In the genomic region with DNA sequence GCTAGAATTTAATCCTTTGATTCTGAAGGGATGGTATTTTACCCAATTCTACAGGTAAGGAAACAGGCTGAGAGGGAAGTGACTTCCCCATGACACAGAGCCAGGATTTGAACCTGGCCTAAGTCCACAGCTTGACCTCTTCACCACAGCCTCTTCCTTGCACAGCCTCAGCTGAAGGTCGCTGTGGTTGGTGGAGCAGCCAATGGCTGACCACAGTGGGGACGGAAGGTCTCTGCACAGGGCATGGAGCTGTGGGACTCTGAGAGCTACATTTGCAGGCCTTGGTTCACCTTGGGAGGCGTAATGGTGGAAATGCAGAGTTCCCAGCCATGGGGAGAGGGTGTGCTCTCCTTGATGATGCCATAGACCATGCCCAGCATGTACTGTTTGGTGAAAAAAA, we compare ENCODE assay signal across 2 cellular contexts.
TF ChIP-seq lines count a peak whose summit lies in the region.

No MANE protein-coding gene starts in this region.

TF ChIP-seq in HCT116, 20 proteins besides CTCF, POLR2A, EP300 and RAD21:
- no peak for TF ChIP-seq SIN3A (IDR thresholded peaks at IDR 0.05; ENCODE audit: low read depth)
- TF ChIP-seq, protein P1, sequence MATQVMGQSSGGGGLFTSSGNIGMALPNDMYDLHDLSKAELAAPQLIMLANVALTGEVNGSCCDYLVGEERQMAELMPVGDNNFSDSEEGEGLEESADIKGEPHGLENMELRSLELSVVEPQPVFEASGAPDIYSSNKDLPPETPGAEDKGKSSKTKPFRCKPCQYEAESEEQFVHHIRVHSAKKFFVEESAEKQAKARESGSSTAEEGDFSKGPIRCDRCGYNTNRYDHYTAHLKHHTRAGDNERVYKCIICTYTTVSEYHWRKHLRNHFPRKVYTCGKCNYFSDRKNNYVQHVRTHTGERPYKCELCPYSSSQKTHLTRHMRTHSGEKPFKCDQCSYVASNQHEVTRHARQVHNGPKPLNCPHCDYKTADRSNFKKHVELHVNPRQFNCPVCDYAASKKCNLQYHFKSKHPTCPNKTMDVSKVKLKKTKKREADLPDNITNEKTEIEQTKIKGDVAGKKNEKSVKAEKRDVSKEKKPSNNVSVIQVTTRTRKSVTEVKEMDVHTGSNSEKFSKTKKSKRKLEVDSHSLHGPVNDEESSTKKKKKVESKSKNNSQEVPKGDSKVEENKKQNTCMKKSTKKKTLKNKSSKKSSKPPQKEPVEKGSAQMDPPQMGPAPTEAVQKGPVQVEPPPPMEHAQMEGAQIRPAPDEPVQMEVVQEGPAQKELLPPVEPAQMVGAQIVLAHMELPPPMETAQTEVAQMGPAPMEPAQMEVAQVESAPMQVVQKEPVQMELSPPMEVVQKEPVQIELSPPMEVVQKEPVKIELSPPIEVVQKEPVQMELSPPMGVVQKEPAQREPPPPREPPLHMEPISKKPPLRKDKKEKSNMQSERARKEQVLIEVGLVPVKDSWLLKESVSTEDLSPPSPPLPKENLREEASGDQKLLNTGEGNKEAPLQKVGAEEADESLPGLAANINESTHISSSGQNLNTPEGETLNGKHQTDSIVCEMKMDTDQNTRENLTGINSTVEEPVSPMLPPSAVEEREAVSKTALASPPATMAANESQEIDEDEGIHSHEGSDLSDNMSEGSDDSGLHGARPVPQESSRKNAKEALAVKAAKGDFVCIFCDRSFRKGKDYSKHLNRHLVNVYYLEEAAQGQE (IDR thresholded peaks at IDR 0.05; ENCODE audit: low read depth), result no peak
- TF ChIP-seq, protein P2, sequence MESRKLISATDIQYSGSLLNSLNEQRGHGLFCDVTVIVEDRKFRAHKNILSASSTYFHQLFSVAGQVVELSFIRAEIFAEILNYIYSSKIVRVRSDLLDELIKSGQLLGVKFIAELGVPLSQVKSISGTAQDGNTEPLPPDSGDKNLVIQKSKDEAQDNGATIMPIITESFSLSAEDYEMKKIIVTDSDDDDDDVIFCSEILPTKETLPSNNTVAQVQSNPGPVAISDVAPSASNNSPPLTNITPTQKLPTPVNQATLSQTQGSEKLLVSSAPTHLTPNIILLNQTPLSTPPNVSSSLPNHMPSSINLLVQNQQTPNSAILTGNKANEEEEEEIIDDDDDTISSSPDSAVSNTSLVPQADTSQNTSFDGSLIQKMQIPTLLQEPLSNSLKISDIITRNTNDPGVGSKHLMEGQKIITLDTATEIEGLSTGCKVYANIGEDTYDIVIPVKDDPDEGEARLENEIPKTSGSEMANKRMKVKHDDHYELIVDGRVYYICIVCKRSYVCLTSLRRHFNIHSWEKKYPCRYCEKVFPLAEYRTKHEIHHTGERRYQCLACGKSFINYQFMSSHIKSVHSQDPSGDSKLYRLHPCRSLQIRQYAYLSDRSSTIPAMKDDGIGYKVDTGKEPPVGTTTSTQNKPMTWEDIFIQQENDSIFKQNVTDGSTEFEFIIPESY (IDR thresholded peaks at IDR 0.05; ENCODE audit: extremely low read depth, insufficient replicate concordance, low read length), result no peak
- no peak for TF ChIP-seq EGR1 (IDR thresholded peaks at IDR 0.05; ENCODE audit: low read depth)
- TF ChIP-seq, protein P3, sequence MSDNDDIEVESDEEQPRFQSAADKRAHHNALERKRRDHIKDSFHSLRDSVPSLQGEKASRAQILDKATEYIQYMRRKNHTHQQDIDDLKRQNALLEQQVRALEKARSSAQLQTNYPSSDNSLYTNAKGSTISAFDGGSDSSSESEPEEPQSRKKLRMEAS (IDR thresholded peaks at IDR 0.05), result no peak
- no peak for TF ChIP-seq CEBPB (IDR thresholded peaks at IDR 0.05; ENCODE audit: low read depth)
- no peak for TF ChIP-seq ELF1 (IDR thresholded peaks at IDR 0.05; ENCODE audit: borderline replicate concordance, low read depth)
- no peak for TF ChIP-seq ZNF274 (IDR thresholded peaks at IDR 0.05; ENCODE audit: low read depth, low read length)
- TF ChIP-seq ZFX (IDR thresholded peaks at IDR 0.05), result no peak
- TF ChIP-seq FOSL1 (IDR thresholded peaks at IDR 0.05; ENCODE audit: low read depth), result no peak
- TF ChIP-seq EZH2phosphoT487 (IDR thresholded peaks at IDR 0.05; ENCODE audit: borderline replicate concordance), result no peak
- no peak for TF ChIP-seq POLR2AphosphoS5 (IDR thresholded peaks at IDR 0.05; ENCODE audit: low read depth, low read length)
- no peak for TF ChIP-seq TCF7L2 (IDR thresholded peaks at IDR 0.05; ENCODE audit: borderline replicate concordance, extremely low read depth, insufficient read depth, insufficient read length)
- TF ChIP-seq JUND (IDR thresholded peaks at IDR 0.05), result no peak
- TF ChIP-seq SRF (IDR thresholded peaks at IDR 0.05; ENCODE audit: low read depth), result no peak
- TF ChIP-seq YY1 (IDR thresholded peaks at IDR 0.05; ENCODE audit: extremely low read depth, insufficient replicate concordance, low read depth, low read length), result no peak
- TF ChIP-seq CBX3 (IDR thresholded peaks at IDR 0.05; ENCODE audit: low read depth), result no peak
- TF ChIP-seq, protein P4, sequence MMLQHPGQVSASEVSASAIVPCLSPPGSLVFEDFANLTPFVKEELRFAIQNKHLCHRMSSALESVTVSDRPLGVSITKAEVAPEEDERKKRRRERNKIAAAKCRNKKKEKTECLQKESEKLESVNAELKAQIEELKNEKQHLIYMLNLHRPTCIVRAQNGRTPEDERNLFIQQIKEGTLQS (IDR thresholded peaks at IDR 0.05), result no peak

TF ChIP-seq in H1, 55 proteins besides CTCF, POLR2A, EP300 and RAD21:
- TF ChIP-seq RXRA (IDR thresholded peaks at IDR 0.05; ENCODE audit: insufficient read depth, low read depth, low read length), result no peak
- TF ChIP-seq, protein P5, sequence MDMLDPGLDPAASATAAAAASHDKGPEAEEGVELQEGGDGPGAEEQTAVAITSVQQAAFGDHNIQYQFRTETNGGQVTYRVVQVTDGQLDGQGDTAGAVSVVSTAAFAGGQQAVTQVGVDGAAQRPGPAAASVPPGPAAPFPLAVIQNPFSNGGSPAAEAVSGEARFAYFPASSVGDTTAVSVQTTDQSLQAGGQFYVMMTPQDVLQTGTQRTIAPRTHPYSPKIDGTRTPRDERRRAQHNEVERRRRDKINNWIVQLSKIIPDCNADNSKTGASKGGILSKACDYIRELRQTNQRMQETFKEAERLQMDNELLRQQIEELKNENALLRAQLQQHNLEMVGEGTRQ (IDR thresholded peaks at IDR 0.05; ENCODE audit: low read length), result no peak
- TF ChIP-seq HDAC2 (IDR thresholded peaks at IDR 0.05; ENCODE audit: borderline replicate concordance in 1 of 2, low read depth in 2 of 2, low read length in 2 of 2), result no peak
- no peak for TF ChIP-seq CBX5 (IDR thresholded peaks at IDR 0.05; ENCODE audit: low read depth, low read length)
- TF ChIP-seq NANOG (IDR thresholded peaks at IDR 0.05; ENCODE audit: insufficient read depth, low read depth, low read length, poor library complexity, severe bottlenecking), result no peak
- TF ChIP-seq HDAC6 (IDR thresholded peaks at IDR 0.05; ENCODE audit: low read depth, low read length), result no peak
- TF ChIP-seq, protein P3 (IDR thresholded peaks at IDR 0.05), result no peak
- no peak for TF ChIP-seq BRCA1 (IDR thresholded peaks at IDR 0.05; ENCODE audit: low read depth, low read length)
- TF ChIP-seq BACH1 (IDR thresholded peaks at IDR 0.05; ENCODE audit: low read length), result no peak
- TF ChIP-seq, protein P6, sequence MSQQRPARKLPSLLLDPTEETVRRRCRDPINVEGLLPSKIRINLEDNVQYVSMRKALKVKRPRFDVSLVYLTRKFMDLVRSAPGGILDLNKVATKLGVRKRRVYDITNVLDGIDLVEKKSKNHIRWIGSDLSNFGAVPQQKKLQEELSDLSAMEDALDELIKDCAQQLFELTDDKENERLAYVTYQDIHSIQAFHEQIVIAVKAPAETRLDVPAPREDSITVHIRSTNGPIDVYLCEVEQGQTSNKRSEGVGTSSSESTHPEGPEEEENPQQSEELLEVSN (IDR thresholded peaks at IDR 0.05), result no peak
- no peak for TF ChIP-seq SP2 (IDR thresholded peaks at IDR 0.05; ENCODE audit: low read length)
- TF ChIP-seq SIRT6 (IDR thresholded peaks at IDR 0.05; ENCODE audit: low read length), result no peak
- TF ChIP-seq KDM4A (IDR thresholded peaks at IDR 0.05; ENCODE audit: low read depth, low read length, severe bottlenecking), result no peak
- TF ChIP-seq CREB1 (IDR thresholded peaks at IDR 0.05), result no peak
- TF ChIP-seq, protein P4 (IDR thresholded peaks at IDR 0.05; ENCODE audit: insufficient read depth, low read depth, low read length), result no peak
- TF ChIP-seq TAF7 (optimal IDR thresholded peaks at IDR 0.05; ENCODE audit: borderline replicate concordance, low read depth, low read length), result no peak
- TF ChIP-seq SIX5 (IDR thresholded peaks at IDR 0.05; ENCODE audit: low read depth, low read length), result no peak
